In the genomic region with DNA sequence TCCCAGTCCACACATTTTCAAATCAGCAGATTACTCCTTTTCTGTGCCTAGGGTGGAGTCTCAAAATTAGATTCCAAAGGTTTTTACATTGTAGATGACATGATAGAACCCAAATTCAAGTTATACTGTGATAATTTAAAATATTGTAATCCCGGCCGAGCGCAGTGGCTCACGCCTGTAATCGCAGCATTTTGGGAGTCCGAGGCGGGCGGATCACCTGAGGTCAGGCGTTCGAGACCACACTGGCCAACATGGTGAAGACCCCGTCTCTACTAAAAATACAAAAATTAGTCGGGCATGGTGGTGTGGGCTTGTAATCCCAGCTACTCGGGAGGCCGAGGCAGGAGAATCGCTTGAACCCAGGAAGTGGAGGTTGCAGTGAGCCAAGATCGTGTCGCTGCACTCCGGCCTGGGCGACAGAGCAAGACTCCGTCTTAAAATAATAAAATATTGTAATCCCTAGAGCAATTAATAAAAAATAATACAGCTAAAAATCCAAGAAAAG, we compare ENCODE assay signal across 10 cellular contexts. TPM values are rescaled to one million over a fixed set of nuclear protein-coding genes. Genes with fewer than 3 reads are reported as not detected.
A peak's percentile ranks its signal among the peaks of the same experiment; 100 is the strongest.
DNase-seq lines count a peak whose midpoint lies in the region; ATAC-seq and TF ChIP-seq lines count a peak whose summit lies in the region.
"Had no signal": no experiment of that assay in that cellular context is flagged by ENCODE, and none has a peak within 500 bp of the region (broad histone marks: within the 10 kb centered on the region; RNA-seq: fewer than 3 reads in every experiment).

No MANE protein-coding gene starts in this region.

- no peaks in the 10 kb centered on the region; the same call in none of the 2 replicates for H3K79me2 ChIP-seq in OCI-LY3 (ENCODE audit: low read length)
- H3K79me2 ChIP-seq in osteoblast (ENCODE audit: insufficient read depth, low read length) = peaks cover 33% of the 10 kb centered on the region

- intact Hi-C loops in Right ventricle myocardium inferior (cut with DNase I) = loop anchor here (5.0 kb wide), 1 partner anchor 34 kb away; no protein-coding TSS in a partner anchor

- TF ChIP-seq CTCF in C4-2B (conservative IDR thresholded peaks at IDR 0.05) = no peak
- no peak for TF ChIP-seq CTCF in OCI-LY3 (IDR thresholded peaks at IDR 0.05; ENCODE audit: low read depth, low read length)
- TF ChIP-seq CTCF in epithelial cell of esophagus (IDR thresholded peaks at IDR 0.05; ENCODE audit: insufficient read depth, low read depth, low read length, missing control alignments) = no peak
- no peak for TF ChIP-seq CTCF in osteoblast (IDR thresholded peaks at IDR 0.05; ENCODE audit: extremely low read depth, low read depth, low read length)

- H3K27ac ChIP-seq in C4-2B (peak overlapping the region; percentile 93; the same call in 1 of the 2 replicates), OCI-LY3 (ENCODE audit: low read length) (no peak overlapping the region), osteoblast (ENCODE audit: low read depth, low read length) (no peak overlapping the region), caudate nucleus (ENCODE audit: low read depth, low read length) (no peak overlapping the region)
- H3K27ac ChIP-seq: SJCRH30 had no signal

- DNase-seq in epithelial cell of esophagus (ENCODE audit: low read depth) = no peak
- DNase-seq in osteoblast (ENCODE audit: insufficient read length, low spot score, missing footprints) = no peak
- DNase-seq in 8988T = no peak
- DNase-seq in caudate nucleus (lab: John Stamatoyannopoulos, UW) = no peak
- DNase-seq in Right ventricle myocardium inferior (ENCODE audit: missing footprints) = no peak
- DNase-seq in amniotic stem cell (lab: John Stamatoyannopoulos, UW) = no peak
- DNase-seq: activated gamma-delta T cell treated with Interleukin-2 at 50 U/mL for 16 hours had no signal

- H2AFZ ChIP-seq in OCI-LY3 (ENCODE audit: low read depth, low read length) (no peak overlapping the region), osteoblast (ENCODE audit: low read length) (peak overlapping the region; percentile 86)

- H3K9me3 ChIP-seq in OCI-LY3 (ENCODE audit: insufficient read depth, low read length) (no peaks in the 10 kb centered on the region), osteoblast (ENCODE audit: low read depth, low read length) (no peaks in the 10 kb centered on the region)
- H3K9me3 ChIP-seq: SJCRH30 had no signal

- peak overlapping the region; percentile 84; the same call in 1 of the 2 replicates for H3K4me3 ChIP-seq in OCI-LY3 (ENCODE audit: low read length)
- peak overlapping the region; percentile 95 for H3K4me3 ChIP-seq in epithelial cell of esophagus (ENCODE audit: low read length)
- H3K4me3 ChIP-seq in osteoblast (ENCODE audit: insufficient read depth, low read length) = peak overlapping the region; percentile 98

- no peak for ATAC-seq in Right ventricle myocardium inferior

- peaks cover 6% of the 10 kb centered on the region; the same call in 1 of the 2 replicates for H3K4me1 ChIP-seq in OCI-LY3 (ENCODE audit: low read length)
- H3K4me1 ChIP-seq in osteoblast (ENCODE audit: insufficient read depth, low read length) = peaks cover 9% of the 10 kb centered on the region

- H3K36me3 ChIP-seq in OCI-LY3 (replicated peaks; ENCODE audit: low read depth, low read length) = no peaks in the 10 kb centered on the region
- no peaks in the 10 kb centered on the region for H3K36me3 ChIP-seq in osteoblast (ENCODE audit: insufficient read depth, low read length)
- H3K36me3 ChIP-seq: SJCRH30 had no signal

- H3K27me3 ChIP-seq in OCI-LY3 (ENCODE audit: low read depth, low read length) (peaks cover 4% of the 10 kb centered on the region; the same call in 1 of the 2 replicates), osteoblast (ENCODE audit: insufficient read depth, low read length) (no peaks in the 10 kb centered on the region)
- H3K27me3 ChIP-seq: SJCRH30 had no signal

- H3K9ac ChIP-seq in OCI-LY3 (ENCODE audit: low read length) = no peak overlapping the region

- H4K20me1 ChIP-seq in OCI-LY3 (ENCODE audit: insufficient read depth, low read length) (peaks cover 7% of the 10 kb centered on the region), osteoblast (ENCODE audit: insufficient read depth, low read length) (peaks cover 31% of the 10 kb centered on the region)

- no peak overlapping the region for H3K4me2 ChIP-seq in OCI-LY3 (ENCODE audit: low read length)
- H3K4me2 ChIP-seq in osteoblast (ENCODE audit: insufficient read depth, low read length) = peak overlapping the region; percentile 96

RNA-seq across cellular contexts. Expression of a gene that starts 1.2 kb away (rescaled TPM):
- total RNA-seq in osteoblast = 104 and 107 TPM in 2 replicates
- 32.1 TPM for total RNA-seq in Right ventricle myocardium inferior

RNA-seq across cellular contexts. Expression of a gene that starts 58.0 kb away (rescaled TPM):
- total RNA-seq in osteoblast = 27.4 and 32.6 TPM in 2 replicates
- 11.3 TPM for total RNA-seq in Right ventricle myocardium inferior
